Comparison of ENCODE assay signal across 15 cellular contexts in the genomic region with DNA sequence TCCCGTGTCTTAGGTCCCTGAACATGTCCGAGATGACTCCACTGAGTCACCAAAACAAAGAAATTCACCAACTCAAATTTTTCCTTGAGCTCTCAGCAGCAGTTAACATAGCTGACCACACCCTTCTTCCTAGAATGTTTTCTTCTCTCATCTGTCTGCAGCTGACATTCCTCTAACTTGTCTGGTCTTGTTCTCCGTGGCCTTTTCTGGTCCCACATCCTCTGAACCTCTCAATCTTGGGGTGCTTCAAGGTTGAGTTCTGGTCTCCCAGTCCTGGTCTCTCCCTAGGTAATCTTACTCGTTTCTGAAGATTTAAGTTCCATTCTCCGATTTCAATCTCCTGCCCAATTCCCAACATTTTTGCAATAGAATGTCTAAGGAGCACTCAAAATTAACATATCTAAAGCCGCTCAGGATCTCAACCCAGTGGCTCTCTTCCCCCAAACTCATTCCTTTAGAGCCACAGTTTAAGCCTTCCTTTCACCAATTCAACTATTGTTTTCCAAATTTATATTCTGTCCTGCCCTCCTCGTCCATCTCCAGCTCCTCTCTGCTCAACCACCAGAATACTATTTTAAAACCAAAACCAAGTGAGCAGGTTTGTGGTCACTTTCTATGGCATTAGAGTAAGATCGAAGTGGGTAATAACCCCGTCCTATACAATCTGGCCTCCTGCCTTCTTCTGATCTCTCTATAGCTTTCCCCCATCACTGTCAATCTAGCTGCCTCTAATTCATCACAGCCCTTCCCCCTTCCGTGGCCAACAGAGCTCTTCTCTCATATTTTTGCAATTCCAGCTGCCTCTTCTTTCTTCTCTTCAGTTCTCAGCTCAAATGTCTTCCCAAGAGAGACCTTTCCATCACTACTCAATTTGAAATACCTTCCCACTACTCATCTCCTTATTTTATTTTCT. TPM values are rescaled to one million over a fixed set of nuclear protein-coding genes. Genes with fewer than 3 reads are reported as not detected.
DNase-seq lines count a peak whose midpoint lies in the region; ATAC-seq and TF ChIP-seq lines count a peak whose summit lies in the region.
"Had no signal": no experiment of that assay in that cellular context is flagged by ENCODE, and none has a peak within 500 bp of the region (broad histone marks: within the 10 kb centered on the region; RNA-seq: fewer than 3 reads in every experiment).

No MANE protein-coding gene starts in this region.

- peak overlapping the region; percentile 78 for H3K4me2 ChIP-seq in HCT116 (ENCODE audit: low read length)
- peak overlapping the region; percentile 45 for H3K4me2 ChIP-seq in mammary epithelial cell (ENCODE audit: insufficient read depth, low read depth, low read length)

- TF ChIP-seq POLR2A in HCT116 (IDR thresholded peaks at IDR 0.05; ENCODE audit: borderline replicate concordance, extremely low read depth, insufficient read depth, insufficient read length) = no peak

- RAD21 ChIA-PET in HCT116 (lab: Charles Lee; ENCODE audit: low non-redundant PET in 1 of 2, low total read pairs in 2 of 2, uncharacterized antibody in 2 of 2, unreplicated experiment in 2 of 2) = no interaction called here

- POLR2A ChIA-PET in HCT116 (lab: Charles Lee) = no interaction called here
- POLR2A ChIA-PET in CD8-positive, alpha-beta T cell (lab: Charles Lee) = no interaction called here

- CTCF ChIA-PET in HCT116 (lab: Charles Lee) (interaction anchor here (0.6 kb wide), 1 partner anchor 261 kb away, joined by 3 read pairs; no protein-coding TSS in a partner anchor), mammary epithelial cell (lab: Charles Lee; ENCODE audit: low non-redundant PET) (no interaction called here)
- CTCF ChIA-PET in CD8-positive, alpha-beta T cell (lab: Charles Lee) = no interaction called here

- H3K9ac ChIP-seq in HCT116 (ENCODE audit: low read length) (peak overlapping the region; percentile 47), mammary epithelial cell (ENCODE audit: insufficient read depth, low read length) (no peak overlapping the region), iPS-18a (ENCODE audit: low read length) (peak overlapping the region; percentile 62)

- H3K9me3 ChIP-seq in HCT116 (ENCODE audit: control insufficient read depth in 1 of 2, insufficient read depth in 1 of 2, low read depth in 1 of 2, low read length in 2 of 2) = no peaks in the 10 kb centered on the region
- H3K9me3 ChIP-seq in mammary epithelial cell (replicated peaks; ENCODE audit: insufficient read depth, low read length) = no peaks in the 10 kb centered on the region
- no peaks in the 10 kb centered on the region for H3K9me3 ChIP-seq in iPS-18a (ENCODE audit: control insufficient read depth, low read depth, low read length)
- H3K9me3 ChIP-seq in CD8-positive, alpha-beta T cell (ENCODE audit: low read length) = no peaks in the 10 kb centered on the region
- H3K9me3 ChIP-seq: adrenal gland had no signal

- in situ Hi-C loops in mammary epithelial cell (cut with MboI; ENCODE audit: low sequenced_read_pairs in 2 of 2) = no loop called here

- dilution Hi-C loops in mammary epithelial cell (cut with HindIII; ENCODE audit: low sequenced_read_pairs) = no loop called here

- H3K27ac Mint-ChIP-seq in CD8-positive, alpha-beta T cell = no peak overlapping the region
- H3K27ac Mint-ChIP-seq: activated B cell treated with CpG ODN at 0.5 μM for 24 hours had no signal

- H3K27ac ChIP-seq in HCT116 (ENCODE audit: low read depth, low read length) (peak overlapping the region; percentile 75), mammary epithelial cell (ENCODE audit: insufficient read depth, low read depth, low read length) (peak overlapping the region; percentile 59), iPS-18a (ENCODE audit: low read length) (peak overlapping the region; percentile 64)
- H3K27ac ChIP-seq in CD8-positive, alpha-beta T cell (ENCODE audit: low read depth, low read length) = no peak overlapping the region
- H3K27ac ChIP-seq: adrenal gland, neutrophil had no signal

- no peaks in the 10 kb centered on the region for H3K27me3 ChIP-seq in HCT116 (ENCODE audit: insufficient read depth, low read length)
- no peaks in the 10 kb centered on the region for H3K27me3 ChIP-seq in mammary epithelial cell (ENCODE audit: insufficient read depth, low read length)
- no peaks in the 10 kb centered on the region for H3K27me3 ChIP-seq in iPS-18a (ENCODE audit: control insufficient read depth, insufficient read depth, low read length)
- H3K27me3 ChIP-seq in CD8-positive, alpha-beta T cell (ENCODE audit: insufficient read depth, low read length) = no peaks in the 10 kb centered on the region
- H3K27me3 ChIP-seq: adrenal gland, neutrophil had no signal

- no peaks in the 10 kb centered on the region for H3K9me2 ChIP-seq in HCT116 (ENCODE audit: insufficient read depth)

- H3K4me3 Mint-ChIP-seq in CD8-positive, alpha-beta T cell = no peak overlapping the region
- H3K4me3 Mint-ChIP-seq: activated B cell treated with CpG ODN at 0.5 μM for 24 hours had no signal

- no peaks in the 10 kb centered on the region for H3K36me3 Mint-ChIP-seq in CD8-positive, alpha-beta T cell

- H3K79me2 ChIP-seq in HCT116 (ENCODE audit: insufficient read depth, low read length) (0 out of 2 replicates have a peak, but pooled peaks cover 5% of the 10 kb centered on the region), mammary epithelial cell (ENCODE audit: insufficient read depth, low read length) (no peaks in the 10 kb centered on the region)

- 60% methylated on average over 10 of the region's 10 CpGs for WGBS in mammary epithelial cell (ENCODE audit: low coverage, missing lambda C conversion rate)

- no peak for TF ChIP-seq RAD21 in HCT116 (IDR thresholded peaks at IDR 0.05; ENCODE audit: low read depth)

- H3K4me3 ChIP-seq in HCT116 (replicated peaks in 1 of 2; ENCODE audit: low read depth in 1 of 2, low read length in 2 of 2) (peak overlapping the region; percentile 38 to 52), mammary epithelial cell (replicated peaks in 1 of 3; ENCODE audit: insufficient read depth in 1 of 3, low read depth in 2 of 3, low read length in 3 of 3) (no peak overlapping the region), iPS-18a (ENCODE audit: low read length) (peak overlapping the region; percentile 70)
- no peak overlapping the region for H3K4me3 ChIP-seq in CD8-positive, alpha-beta T cell (ENCODE audit: low read depth, low read length)
- H3K4me3 ChIP-seq: adrenal gland, lung had no signal

- H3K27me3 Mint-ChIP-seq in CD8-positive, alpha-beta T cell (ENCODE audit: low read depth) = no peaks in the 10 kb centered on the region
- H3K27me3 Mint-ChIP-seq: activated B cell treated with CpG ODN at 0.5 μM for 24 hours had no signal

- H2AFZ ChIP-seq in HCT116 (ENCODE audit: low read depth, low read length, poor library complexity, severe bottlenecking) (peak overlapping the region; percentile 95), mammary epithelial cell (ENCODE audit: low read depth, low read length) (peak overlapping the region; percentile 12)

- BruUV-seq in HCT116 (replicated peaks; lab: Mats Ljungman, UMichigan) (no TSS peak), mammary epithelial cell (replicated peaks; lab: Mats Ljungman, UMichigan) (no TSS peak)

- TF ChIP-seq CTCF in HCT116 (IDR thresholded peaks at IDR 0.05 in 2 of 3, conservative IDR thresholded peaks at IDR 0.05 in 1 of 3; ENCODE audit: borderline replicate concordance in 1 of 3, insufficient read depth in 1 of 3, low read depth in 2 of 3, low read length in 2 of 3) (no peak), mammary epithelial cell (conservative IDR thresholded peaks at IDR 0.05 in 1 of 2, IDR thresholded peaks at IDR 0.05 in 1 of 2; ENCODE audit: extremely low read depth in 1 of 2, insufficient read depth in 1 of 2, low read depth in 1 of 2, low read length in 2 of 2) (no peak)
- no peak for TF ChIP-seq CTCF in CD8-positive, alpha-beta T cell (IDR thresholded peaks at IDR 0.05)

- H3K4me1 ChIP-seq in HCT116 (ENCODE audit: control insufficient read depth in 1 of 2, insufficient read depth in 2 of 2, low read length in 2 of 2) (peaks cover 39 to 53% of the 10 kb centered on the region in 2 experiments), mammary epithelial cell (ENCODE audit: insufficient read depth, low read length) (peaks cover 17% of the 10 kb centered on the region), iPS-18a (ENCODE audit: control insufficient read depth, low read depth, low read length) (peaks cover 26% of the 10 kb centered on the region)
- H3K4me1 ChIP-seq in CD8-positive, alpha-beta T cell (ENCODE audit: insufficient read depth, low read length) = no peaks in the 10 kb centered on the region
- H3K4me1 ChIP-seq: adrenal gland had no signal

- peak; percentile 35 for DNase-seq in 8988T
- DNase-seq in HCT116 (ENCODE audit: low read depth, low spot score) = peak; percentile 51
- peak; percentile 87 for DNase-seq in mammary epithelial cell
- no peak for DNase-seq in CD8-positive, alpha-beta T cell
- no peak for DNase-seq in activated effector memory CD4-positive, alpha-beta T cell treated with anti-CD3 and anti-CD28 coated beads, Interleukin-2, amount 50 U/mL, for 16 hours
- DNase-seq: activated B cell treated with CpG ODN at 0.5 μM for 24 hours, adrenal gland, DMS 273 treated with DMSO at 0.1 percent for 48 hours, MM.1S had no signal

- H3K9me3 Mint-ChIP-seq in CD8-positive, alpha-beta T cell = peaks cover 20% of the 10 kb centered on the region

- H3K36me3 ChIP-seq in HCT116 (ENCODE audit: control insufficient read depth in 1 of 2, insufficient read depth in 2 of 2, low read length in 2 of 2) (peaks cover 0 to 6% of the 10 kb centered on the region in 2 experiments; a peak in 2 of 4 replicates), mammary epithelial cell (ENCODE audit: insufficient read depth, low read length) (no peaks in the 10 kb centered on the region), iPS-18a (ENCODE audit: control insufficient read depth, low read depth, low read length) (peaks cover 20% of the 10 kb centered on the region)
- H3K36me3 ChIP-seq in CD8-positive, alpha-beta T cell (ENCODE audit: insufficient read depth, low read length) = no peaks in the 10 kb centered on the region
- H3K36me3 ChIP-seq: adrenal gland, neutrophil had no signal

- H4K20me1 ChIP-seq in HCT116 (ENCODE audit: insufficient read depth) (no peaks in the 10 kb centered on the region), mammary epithelial cell (ENCODE audit: insufficient read depth, low read length) (no peaks in the 10 kb centered on the region)

- intact Hi-C loops in HCT116 (cut with micrococcal nuclease) (loop anchor here (5.0 kb wide), 1 partner anchor 116 kb away; no protein-coding TSS in a partner anchor), mammary epithelial cell (cut with micrococcal nuclease) (no loop called here)
- intact Hi-C loops in CD8-positive, alpha-beta T cell (cut with DNase I, micrococcal nuclease) = no loop called here

- H3K4me1 Mint-ChIP-seq in CD8-positive, alpha-beta T cell (ENCODE audit: low read depth) = no peaks in the 10 kb centered on the region
- H3K4me1 Mint-ChIP-seq: activated B cell treated with CpG ODN at 0.5 μM for 24 hours had no signal

- ATAC-seq in HCT116 = peak; percentile 51
- no peak for ATAC-seq in CD8-positive, alpha-beta T cell
- ATAC-seq in GM19397 (IDR thresholded peaks at IDR 0.05; ENCODE audit: unreplicated experiment) = no peak
- ATAC-seq in HG03097 (IDR thresholded peaks at IDR 0.05; ENCODE audit: low FRiP score, unreplicated experiment) = no peak

RNA-seq across cellular contexts. Expression of a gene that starts 1.2 kb away (rescaled TPM):
- total RNA-seq in HCT116 (2021; ENCODE audit: unreplicated experiment) (6.3 TPM), mammary epithelial cell (under 1 TPM in 1 of 2 donors, not detected in 1; 0.17 TPM)
- polyA plus RNA-seq in HCT116 (2012) = 2.7 and 3.8 TPM in 2 replicates
- 0.23 TPM for polyA plus RNA-seq in mammary epithelial cell
- not detected for polyA minus RNA-seq in mammary epithelial cell
- not detected for total RNA-seq in CD8-positive, alpha-beta T cell
- total RNA-seq: activated B cell treated with CpG ODN at 0.5 μM for 24 hours, lung, temporal lobe had no signal

RNA-seq across cellular contexts. Expression of a gene that starts 31.1 kb away (rescaled TPM):
- total RNA-seq in HCT116 (2021; ENCODE audit: unreplicated experiment) (not detected), mammary epithelial cell (not detected)
- polyA plus RNA-seq in HCT116 (2012) = not detected in 2 replicates
- polyA plus RNA-seq in mammary epithelial cell = not detected
- polyA minus RNA-seq in mammary epithelial cell = not detected
- not detected for total RNA-seq in CD8-positive, alpha-beta T cell
- total RNA-seq: activated B cell treated with CpG ODN at 0.5 μM for 24 hours, adrenal gland, lung, temporal lobe had no signal
- polyA plus RNA-seq: adrenal gland, lung had no signal

Comparison
In these comparisons a context has a peak if more than half of its experiments do, and no peak if none do; other contexts are left out.
1. DNase-seq: peak in 8988T (single experiment), HCT116 (single experiment) and mammary epithelial cell (single experiment); none in CD8-positive, alpha-beta T cell (0 of 7) and activated effector memory CD4-positive, alpha-beta T cell treated with anti-CD3 and anti-CD28 coated beads, Interleukin-2, amount 50 U/mL, for 16 hours (single experiment).
2. H3K4me3 ChIP-seq: peak in HCT116 (2 of 2) and iPS-18a (single experiment); none in mammary epithelial cell (0 of 3) and CD8-positive, alpha-beta T cell (single experiment).